ENCODE assay signal across 8 cellular contexts in genomic region chr19:18470153-18470552, GRCh38. TPM values are rescaled to one million over a fixed set of nuclear protein-coding genes. Genes with fewer than 3 reads are reported as not detected.
DNase-seq lines count a peak whose midpoint lies in the region; ATAC-seq and TF ChIP-seq lines count a peak whose summit lies in the region.

No MANE protein-coding gene starts in this region.

- no peak overlapping the region for H3K4me3 ChIP-seq in brain microvascular endothelial cell (ENCODE audit: low read depth, low read length)

- H3K9me3 Mint-ChIP-seq in Calu3 (ENCODE audit: low read depth, unreplicated experiment) (no peaks in the 10 kb centered on the region), natural killer cell (no peaks in the 10 kb centered on the region)

- TF ChIP-seq CTCF in Calu3 (IDR thresholded peaks at IDR 0.05; ENCODE audit: unreplicated experiment), result peak; percentile 59
- TF ChIP-seq CTCF in brain microvascular endothelial cell (IDR thresholded peaks at IDR 0.05; ENCODE audit: low read depth, low read length, missing control alignments), result peak; percentile 71
- no peak for TF ChIP-seq CTCF in natural killer cell (IDR thresholded peaks at IDR 0.05)

- peaks cover 7% of the 10 kb centered on the region for H3K36me3 ChIP-seq in brain microvascular endothelial cell (replicated peaks)

- CTCF ChIA-PET in Calu3 (lab: Charles Lee), result no interaction called here

- intact Hi-C loops in Calu3 (cut with micrococcal nuclease; ENCODE audit: unreplicated experiment) (no loop called here), natural killer cell (cut with micrococcal nuclease) (no loop called here)

- peaks cover 17% of the 10 kb centered on the region for H3K4me1 Mint-ChIP-seq in Calu3 (ENCODE audit: low read depth, unreplicated experiment)
- peaks cover 30 to 56% of the 10 kb centered on the region in 2 donors for H3K4me1 Mint-ChIP-seq in natural killer cell

- BruUV-seq in Calu3 (replicated peaks; lab: Mats Ljungman, UMichigan), result no TSS peak

- no peaks in the 10 kb centered on the region for H3K27me3 Mint-ChIP-seq in Calu3 (ENCODE audit: unreplicated experiment)
- H3K27me3 Mint-ChIP-seq in natural killer cell (ENCODE audit: low read depth in 2 of 2), result no peaks in the 10 kb centered on the region

- peak in 2 of 3 donors; percentile 17 to 33 for ATAC-seq in natural killer cell
- ATAC-seq in HG02884 (IDR thresholded peaks at IDR 0.05; ENCODE audit: unreplicated experiment), result no peak

- no peak overlapping the region for H3K4me3 Mint-ChIP-seq in Calu3 (ENCODE audit: low read depth, unreplicated experiment)
- H3K4me3 Mint-ChIP-seq in natural killer cell, result no peak overlapping the region

- DNase-seq in Calu3 (peak; percentile 35), HT-29 (ENCODE audit: low spot score) (peak; percentile 29), brain microvascular endothelial cell (no peak), natural killer cell (no peak), NCI-H2107 (lab: John Stamatoyannopoulos, UW) (no peak), T-helper 1 cell (no peak)
- no peak for DNase-seq in stimulated activated CD4-positive, alpha-beta T cell treated with anti-CD3 and anti-CD28 coated beads, Interleukin-12 subunit alpha, Interleukin-12 subunit beta, amount 100 ng/mL, for 4 hours

- in situ Hi-C loops in brain microvascular endothelial cell (cut with HindIII; ENCODE audit: low pct_ligation_motif_present, low sequenced_read_pairs), result no loop called here

- no peaks in the 10 kb centered on the region for H3K27me3 ChIP-seq in brain microvascular endothelial cell (replicated peaks)

- no peak overlapping the region for H3K27ac Mint-ChIP-seq in Calu3 (ENCODE audit: unreplicated experiment)
- peak overlapping the region; percentile 70 for H3K27ac Mint-ChIP-seq in natural killer cell

- H3K27ac ChIP-seq in brain microvascular endothelial cell, result no peak overlapping the region

- peaks cover 16% of the 10 kb centered on the region for H3K36me3 Mint-ChIP-seq in Calu3 (ENCODE audit: insufficient read depth, unreplicated experiment)
- no peaks in the 10 kb centered on the region for H3K36me3 Mint-ChIP-seq in natural killer cell

RNA-seq across cellular contexts. Expression of gene ISYNA1, which starts 32.2 kb away (rescaled TPM):
- total RNA-seq in Calu3 (2022), result 94.9 and 114 TPM in 2 replicates
- 5.3 and 14.9 TPM in 2 replicates for total RNA-seq in HT-29 (2014; rRNA removed; shearing (Covaris generic))
- total RNA-seq in natural killer cell, result 10 to 100 TPM; 39.7 to 53.6 (median 40.1) TPM

RNA-seq across cellular contexts. Expression of gene SSBP4, which starts 51.0 kb away (rescaled TPM):
- total RNA-seq in Calu3 (2022) (38.8 and 51.5 TPM in 2 replicates), natural killer cell (100 to 1,000 TPM; 137 to 169 (median 158) TPM)
- 78.0 and 87.1 TPM in 2 replicates for total RNA-seq in HT-29 (2014; rRNA removed; shearing (Covaris generic))

RNA-seq across cellular contexts. Expression of gene ELL, which starts 51.7 kb away (rescaled TPM):
- total RNA-seq in Calu3 (2022), result 11.0 and 12.5 TPM in 2 replicates
- 16.0 and 20.7 TPM in 2 replicates for total RNA-seq in HT-29 (2014; rRNA removed; shearing (Covaris generic))
- 10 to 100 TPM; 61.1 to 64.3 (median 63.8) TPM for total RNA-seq in natural killer cell

Comparison
In these comparisons a context has a peak if more than half of its experiments do, and no peak if none do; other contexts are left out.
1. DNase-seq: peak in Calu3 (single experiment) and HT-29 (single experiment); none in brain microvascular endothelial cell (single experiment), natural killer cell (single experiment), NCI-H2107 (single experiment), T-helper 1 cell (0 of 5) and stimulated activated CD4-positive, alpha-beta T cell treated with anti-CD3 and anti-CD28 coated beads, Interleukin-12 subunit alpha, Interleukin-12 subunit beta, amount 100 ng/mL, for 4 hours (single experiment).